Comparison of ENCODE assay signal across 8 cellular contexts in genomic region chr10:35208536-35208935, GRCh38.
DNase-seq lines count a peak whose midpoint lies in the region; ATAC-seq and TF ChIP-seq lines count a peak whose summit lies in the region.

No MANE protein-coding gene starts in this region.

- H3K27ac ChIP-seq in heart right ventricle (peak overlapping the region in 6 of 10 donors; percentile 0 to 55 (median 44)), right atrium auricular region (no peak overlapping the region), esophagus squamous epithelium (no peak overlapping the region)

- H3K4me3 ChIP-seq in heart right ventricle (no peak overlapping the region), right atrium auricular region (no peak overlapping the region), MG63 (no peak overlapping the region), esophagus squamous epithelium (no peak overlapping the region)

- H3K9me3 Mint-ChIP-seq in activated T-cell treated with anti-CD3 and anti-CD28 coated beads, Interleukin-2, amount 50 U/mL, for 4 hours: no peaks in the 10 kb centered on the region
- H3K9me3 Mint-ChIP-seq in stimulated activated naive CD8-positive, alpha-beta T cell treated with anti-CD3 and anti-CD28 coated beads, Interleukin-15, Interleukin-2, amounts not matched to agents 100 ng/mL and 50 ng/mL, for 24 hours: no peaks in the 10 kb centered on the region

- 77 to 89% methylated on average over 5 of the region's 5 CpGs for WGBS in heart right ventricle, 2 donors
- WGBS in esophagus squamous epithelium, 2 donors: 77 to 90% methylated on average over 4 to 5 of the region's 5 CpGs

- DNase-seq in heart right ventricle: no peak
- DNase-seq in right atrium auricular region (ENCODE audit: low spot score): no peak
- DNase-seq in activated T-cell treated with anti-CD3 and anti-CD28 coated beads, Interleukin-2, amount 50 U/mL, for 4 hours: no peak
- no peak for DNase-seq in MG63
- DNase-seq in esophagus squamous epithelium (lab: John Stamatoyannopoulos, UW): no peak
- DNase-seq in EL: no peak

- H3K27me3 Mint-ChIP-seq in activated T-cell treated with anti-CD3 and anti-CD28 coated beads, Interleukin-2, amount 50 U/mL, for 4 hours (ENCODE audit: low read depth): no peaks in the 10 kb centered on the region
- H3K27me3 Mint-ChIP-seq in stimulated activated naive CD8-positive, alpha-beta T cell treated with anti-CD3 and anti-CD28 coated beads, Interleukin-15, Interleukin-2, amounts not matched to agents 100 ng/mL and 50 ng/mL, for 24 hours: no peaks in the 10 kb centered on the region

- peaks cover 42% of the 10 kb centered on the region for H3K36me3 Mint-ChIP-seq in activated T-cell treated with anti-CD3 and anti-CD28 coated beads, Interleukin-2, amount 50 U/mL, for 4 hours (ENCODE audit: insufficient read depth)
- peaks cover 64% of the 10 kb centered on the region for H3K36me3 Mint-ChIP-seq in stimulated activated naive CD8-positive, alpha-beta T cell treated with anti-CD3 and anti-CD28 coated beads, Interleukin-15, Interleukin-2, amounts not matched to agents 100 ng/mL and 50 ng/mL, for 24 hours (ENCODE audit: low read depth)

- H3K27me3 ChIP-seq in heart right ventricle (no peaks in the 10 kb centered on the region), right atrium auricular region (no peaks in the 10 kb centered on the region), MG63 (no peaks in the 10 kb centered on the region), esophagus squamous epithelium (no peaks in the 10 kb centered on the region)

- peaks cover 19% of the 10 kb centered on the region for H3K4me1 Mint-ChIP-seq in activated T-cell treated with anti-CD3 and anti-CD28 coated beads, Interleukin-2, amount 50 U/mL, for 4 hours (ENCODE audit: low read depth)
- peaks cover 41% of the 10 kb centered on the region for H3K4me1 Mint-ChIP-seq in stimulated activated naive CD8-positive, alpha-beta T cell treated with anti-CD3 and anti-CD28 coated beads, Interleukin-15, Interleukin-2, amounts not matched to agents 100 ng/mL and 50 ng/mL, for 24 hours (ENCODE audit: low read depth)

- intact Hi-C loops in heart right ventricle (cut with DNase I): no loop called here
- intact Hi-C loops in esophagus squamous epithelium (cut with DNase I): no loop called here

- H3K36me3 ChIP-seq in heart right ventricle (peaks cover 0 to 59% (median 6%) of the 10 kb centered on the region in 9 donors), right atrium auricular region (peaks cover 7% of the 10 kb centered on the region), MG63 (no peaks in the 10 kb centered on the region; the same call in 1 of the 2 replicates), esophagus squamous epithelium (peaks cover 0 to 7% (median 3%) of the 10 kb centered on the region in 3 donors)

- peak overlapping the region; percentile 76 for H3K27ac Mint-ChIP-seq in stimulated activated naive CD8-positive, alpha-beta T cell treated with anti-CD3 and anti-CD28 coated beads, Interleukin-15, Interleukin-2, amounts not matched to agents 100 ng/mL and 50 ng/mL, for 24 hours

- H3K4me3 Mint-ChIP-seq in activated T-cell treated with anti-CD3 and anti-CD28 coated beads, Interleukin-2, amount 50 U/mL, for 4 hours: no peak overlapping the region
- H3K4me3 Mint-ChIP-seq in stimulated activated naive CD8-positive, alpha-beta T cell treated with anti-CD3 and anti-CD28 coated beads, Interleukin-15, Interleukin-2, amounts not matched to agents 100 ng/mL and 50 ng/mL, for 24 hours: peak overlapping the region; percentile 7

- no peak for TF ChIP-seq POLR2A in esophagus squamous epithelium (IDR thresholded peaks at IDR 0.05)

- ATAC-seq in heart right ventricle (peak in 3 of 8 donors; percentile 17 to 50 (median 35)), HG02981 (IDR thresholded peaks at IDR 0.05; ENCODE audit: unreplicated experiment) (peak; percentile 81)
- peak; percentile 60 to 65 for ATAC-seq in activated T-cell treated with anti-CD3 and anti-CD28 coated beads, Interleukin-2, amount 50 U/mL, for 4 hours

- H3K4me1 ChIP-seq in heart right ventricle: peaks cover 0 to 40% (median 11%) of the 10 kb centered on the region in 9 donors
- H3K4me1 ChIP-seq in right atrium auricular region: no peaks in the 10 kb centered on the region
- no peaks in the 10 kb centered on the region for H3K4me1 ChIP-seq in esophagus squamous epithelium

- TF ChIP-seq CTCF in heart right ventricle (IDR thresholded peaks at IDR 0.05) (no peak), right atrium auricular region (IDR thresholded peaks at IDR 0.05) (no peak), esophagus squamous epithelium (IDR thresholded peaks at IDR 0.05) (no peak)

- H3K9me3 ChIP-seq in heart right ventricle (no peaks in the 10 kb centered on the region), right atrium auricular region (no peaks in the 10 kb centered on the region), MG63 (no peaks in the 10 kb centered on the region), esophagus squamous epithelium (no peaks in the 10 kb centered on the region)

Comparison
In these comparisons a context has a peak if more than half of its experiments do, and no peak if none do; other contexts are left out.
1. H3K27ac ChIP-seq: peak in heart right ventricle (6 of 10); none in right atrium auricular region (0 of 2) and esophagus squamous epithelium (0 of 4).